ENCODE assay signal across 13 cellular contexts in the genomic region with DNA sequence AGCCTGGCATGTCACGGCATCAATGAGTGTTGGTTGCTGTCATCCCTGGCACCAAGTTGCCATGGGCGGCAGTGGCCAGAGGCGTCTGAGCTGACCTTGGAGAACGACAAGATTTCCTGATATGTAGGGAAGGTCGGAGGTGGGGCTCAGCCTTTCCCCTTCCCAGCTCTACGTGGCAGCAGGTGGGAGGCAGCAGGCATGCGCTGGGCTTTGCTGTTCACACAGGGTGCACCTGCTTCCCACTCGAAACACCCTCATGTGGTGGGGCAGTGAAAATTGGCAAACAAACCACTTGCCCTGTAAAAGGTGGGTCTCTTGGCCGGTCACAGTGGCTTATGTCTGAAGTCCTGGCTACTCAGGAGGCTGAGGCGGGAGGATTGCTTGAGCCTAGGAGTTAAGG. TPM values are rescaled to one million over a fixed set of nuclear protein-coding genes. Genes with fewer than 3 reads are reported as not detected.
"Had no signal": no experiment of that assay in that cellular context is flagged by ENCODE, and none has a peak within 500 bp of the region (broad histone marks: within the 10 kb centered on the region; RNA-seq: fewer than 3 reads in every experiment).

No MANE protein-coding gene starts in this region.

- DNase-seq: activated CD4-positive, alpha-beta T cell treated with anti-CD3 and anti-CD28 coated beads, Interleukin-2, amount 50 U/mL, for 1 hour; activated naive CD4-positive, alpha-beta T cell treated with anti-CD3 and anti-CD28 coated beads, Interleukin-2, amount 10 ng/mL, durations not matched to agents 7 days and 5 days; activated T-cell treated with anti-CD3 and anti-CD28 coated beads for 4 hours; colonic mucosa; effector CD4-positive, alpha-beta T cell; foreskin keratinocyte; heart left ventricle; naive thymus-derived CD4-positive, alpha-beta T cell; small intestine had no signal

- H3K4me3 ChIP-seq: cardiac muscle cell, colonic mucosa, heart left ventricle, right atrium auricular region had no signal

- H3K9me3 ChIP-seq: colonic mucosa, right atrium auricular region had no signal

- H3K27me3 ChIP-seq: cardiac muscle cell, colonic mucosa, foreskin keratinocyte, right atrium auricular region had no signal

- H3K36me3 ChIP-seq: cardiac muscle cell, colonic mucosa, heart left ventricle, right atrium auricular region had no signal

- H3K4me1 ChIP-seq: foreskin keratinocyte had no signal

- H3K27ac ChIP-seq: cardiac muscle cell, colonic mucosa, foreskin keratinocyte, heart left ventricle, right atrium auricular region had no signal

RNA-seq across cellular contexts. Expression of a gene that starts 30.7 kb away (rescaled TPM):
- polyA plus RNA-seq: naive thymus-derived CD4-positive, alpha-beta T cell had no signal

RNA-seq across cellular contexts. Expression of a gene that starts 43.3 kb away (rescaled TPM):
- total RNA-seq: activated CD8-positive, alpha-beta memory T cell treated with anti-CD3 and anti-CD28 coated beads for 36 hours; activated T-helper 17 cell treated with anti-CD3 and anti-CD28 coated beads, Interleukin-2, amount 50 U/mL, for 72 hours; foreskin keratinocyte; naive thymus-derived CD4-positive, alpha-beta T cell had no signal
- polyA plus RNA-seq: foreskin keratinocyte; naive thymus-derived CD4-positive, alpha-beta T cell had no signal
